ENCODE assay signal across 1 cellular context in the genomic region with DNA sequence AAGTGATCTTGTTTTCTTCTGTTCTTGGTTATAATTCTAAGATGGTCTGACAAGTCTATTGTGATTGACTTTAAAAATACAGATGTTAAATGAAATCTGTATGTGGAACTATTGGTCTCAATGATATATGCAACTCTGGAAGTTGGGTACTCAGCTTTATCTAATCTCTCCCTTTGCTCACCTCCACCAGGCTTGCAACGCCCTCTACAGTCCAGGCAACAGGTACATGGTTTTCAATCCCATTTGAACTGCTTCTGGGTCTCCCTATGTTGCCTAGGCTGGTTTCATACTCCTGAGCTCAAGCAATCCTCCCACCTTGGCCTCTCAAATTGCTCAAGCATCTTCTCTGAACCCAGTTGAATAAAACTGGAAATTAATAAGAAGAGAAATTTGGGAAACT.
TF ChIP-seq lines count a peak whose summit lies in the region.

No MANE protein-coding gene starts in this region.

TF ChIP-seq in HepG2, 621 proteins besides CTCF, POLR2A, EP300 and RAD21:
- peak; percentile 78 for TF ChIP-seq STAG1 (CRISPR knock-in tag; IDR thresholded peaks at IDR 0.05)
- no peak for TF ChIP-seq KLF9 (CRISPR knock-in tag; IDR thresholded peaks at IDR 0.05; ENCODE audit: low read depth)
- TF ChIP-seq ZNF644 (CRISPR knock-in tag; IDR thresholded peaks at IDR 0.05; ENCODE audit: low read depth), result no peak
- TF ChIP-seq ZNF709 (CRISPR knock-in tag; IDR thresholded peaks at IDR 0.05), result no peak
- peak; percentile 68; the same call in 1 of the 2 replicates for TF ChIP-seq SMC3 (IDR thresholded peaks at IDR 0.05; ENCODE audit: low read length)
- TF ChIP-seq, protein P1, sequence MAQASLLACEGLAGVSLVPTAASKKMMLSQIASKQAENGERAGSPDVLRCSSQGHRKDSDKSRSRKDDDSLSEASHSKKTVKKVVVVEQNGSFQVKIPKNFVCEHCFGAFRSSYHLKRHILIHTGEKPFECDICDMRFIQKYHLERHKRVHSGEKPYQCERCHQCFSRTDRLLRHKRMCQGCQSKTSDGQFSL (CRISPR knock-in tag; IDR thresholded peaks at IDR 0.05), result no peak
- no peak for TF ChIP-seq ZMAT3 (CRISPR knock-in tag; conservative IDR thresholded peaks at IDR 0.05)
- TF ChIP-seq, protein P2, sequence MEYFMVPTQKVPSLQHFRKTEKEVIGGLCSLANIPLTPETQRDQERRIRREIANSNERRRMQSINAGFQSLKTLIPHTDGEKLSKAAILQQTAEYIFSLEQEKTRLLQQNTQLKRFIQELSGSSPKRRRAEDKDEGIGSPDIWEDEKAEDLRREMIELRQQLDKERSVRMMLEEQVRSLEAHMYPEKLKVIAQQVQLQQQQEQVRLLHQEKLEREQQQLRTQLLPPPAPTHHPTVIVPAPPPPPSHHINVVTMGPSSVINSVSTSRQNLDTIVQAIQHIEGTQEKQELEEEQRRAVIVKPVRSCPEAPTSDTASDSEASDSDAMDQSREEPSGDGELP (IDR thresholded peaks at IDR 0.05; ENCODE audit: borderline replicate concordance, low read depth), result no peak
- no peak for TF ChIP-seq GABPA (IDR thresholded peaks at IDR 0.05; ENCODE audit: low read depth, low read length)
- TF ChIP-seq GABPA (CRISPR knock-in tag; IDR thresholded peaks at IDR 0.05; ENCODE audit: low read depth), result 0 out of 2 replicates have a peak, but pooled peaks have one; percentile 17
- no peak for TF ChIP-seq LCORL (IDR thresholded peaks at IDR 0.05)
- TF ChIP-seq LCORL (CRISPR knock-in tag; IDR thresholded peaks at IDR 0.05), result no peak
- 0 out of 2 replicates have a peak, but pooled peaks have one; percentile 24 for TF ChIP-seq NR2C2 (CRISPR knock-in tag; IDR thresholded peaks at IDR 0.05; ENCODE audit: borderline replicate concordance)
- TF ChIP-seq, protein P3, sequence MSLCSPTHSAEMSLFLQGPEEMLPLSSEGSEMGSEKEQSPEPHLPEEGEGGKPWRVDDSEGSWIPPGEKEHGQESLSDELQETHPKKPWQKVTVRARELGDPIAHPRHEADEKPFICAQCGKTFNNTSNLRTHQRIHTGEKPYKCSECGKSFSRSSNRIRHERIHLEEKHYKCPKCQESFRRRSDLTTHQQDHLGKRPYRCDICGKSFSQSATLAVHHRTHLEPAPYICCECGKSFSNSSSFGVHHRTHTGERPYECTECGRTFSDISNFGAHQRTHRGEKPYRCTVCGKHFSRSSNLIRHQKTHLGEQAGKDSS (CRISPR knock-in tag; IDR thresholded peaks at IDR 0.05; ENCODE audit: borderline replicate concordance, low read depth), result no peak
